Comparison of ENCODE assay signal across 23 cellular contexts in genomic region chr10:68982389-68982788, GRCh38.
"Had no signal": no experiment of that assay in that cellular context is flagged by ENCODE, and none has a peak within 500 bp of the region (broad histone marks: within the 10 kb centered on the region; RNA-seq: fewer than 3 reads in every experiment).

No MANE protein-coding gene starts in this region.

- H3K27ac Mint-ChIP-seq: activated naive CD4-positive, alpha-beta T cell treated with anti-CD3 and anti-CD28 coated beads for 36 hours; natural killer cell treated with Interleukin-12 subunit alpha and Interleukin-12 subunit beta and Interleukin-15 and Interleukin-18, amount 100 ng/mL, for 72 hours had no signal

- H3K4me3 Mint-ChIP-seq: activated naive CD4-positive, alpha-beta T cell treated with anti-CD3 and anti-CD28 coated beads for 36 hours; central memory CD8-positive, alpha-beta T cell; natural killer cell treated with Interleukin-12 subunit alpha and Interleukin-12 subunit beta and Interleukin-15 and Interleukin-18, amount 100 ng/mL, for 72 hours had no signal

- DNase-seq: activated CD4-positive, alpha-beta T cell treated with anti-CD3 and anti-CD28 coated beads for 4 hours; activated CD4-positive, alpha-beta T cell treated with anti-CD3 and anti-CD28 coated beads, Interleukin-2, amount 50 U/mL, for 4 hours; activated CD8-positive, alpha-beta memory T cell treated with anti-CD3 and anti-CD28 coated beads, Interleukin-2, amount 50 U/mL, for 4 hours; activated effector memory CD4-positive, alpha-beta T cell treated with Interleukin-2 at 50 U/mL for 16 hours; activated naive CD4-positive, alpha-beta T cell treated with anti-CD3 and anti-CD28 coated beads for 36 hours; activated T-cell treated with anti-CD3 and anti-CD28 coated beads, Interleukin-2, amount 50 U/mL, for 48 hours; effector CD8-positive, alpha-beta T cell; left lung; lower lobe of right lung; mesendoderm; posterior cingulate gyrus; right cardiac atrium; spleen; stimulated activated naive CD4-positive, alpha-beta T cell treated with Interleukin-2 at 50 U/mL for 16 hours; T-helper 1 cell; thyroid gland; upper lobe of left lung had no signal

- ATAC-seq: left lung; lower lobe of right lung; natural killer cell treated with Interleukin-12 subunit alpha and Interleukin-12 subunit beta and Interleukin-15 and Interleukin-18, amount 100 ng/mL, for 72 hours; right cardiac atrium had no signal

- H3K27ac ChIP-seq: breast epithelium, epithelial cell of prostate, left lung, lower lobe of right lung, spleen, thyroid gland, upper lobe of left lung, vagina, VCaP had no signal

- H3K27me3 Mint-ChIP-seq: central memory CD8-positive, alpha-beta T cell; natural killer cell treated with Interleukin-12 subunit alpha and Interleukin-12 subunit beta and Interleukin-15 and Interleukin-18, amount 100 ng/mL, for 72 hours had no signal

- H3K9me3 Mint-ChIP-seq: activated naive CD4-positive, alpha-beta T cell treated with anti-CD3 and anti-CD28 coated beads for 36 hours; central memory CD8-positive, alpha-beta T cell; natural killer cell treated with Interleukin-12 subunit alpha and Interleukin-12 subunit beta and Interleukin-15 and Interleukin-18, amount 100 ng/mL, for 72 hours had no signal
